19 cellular contexts compared by ENCODE assay signal in the genomic region with DNA sequence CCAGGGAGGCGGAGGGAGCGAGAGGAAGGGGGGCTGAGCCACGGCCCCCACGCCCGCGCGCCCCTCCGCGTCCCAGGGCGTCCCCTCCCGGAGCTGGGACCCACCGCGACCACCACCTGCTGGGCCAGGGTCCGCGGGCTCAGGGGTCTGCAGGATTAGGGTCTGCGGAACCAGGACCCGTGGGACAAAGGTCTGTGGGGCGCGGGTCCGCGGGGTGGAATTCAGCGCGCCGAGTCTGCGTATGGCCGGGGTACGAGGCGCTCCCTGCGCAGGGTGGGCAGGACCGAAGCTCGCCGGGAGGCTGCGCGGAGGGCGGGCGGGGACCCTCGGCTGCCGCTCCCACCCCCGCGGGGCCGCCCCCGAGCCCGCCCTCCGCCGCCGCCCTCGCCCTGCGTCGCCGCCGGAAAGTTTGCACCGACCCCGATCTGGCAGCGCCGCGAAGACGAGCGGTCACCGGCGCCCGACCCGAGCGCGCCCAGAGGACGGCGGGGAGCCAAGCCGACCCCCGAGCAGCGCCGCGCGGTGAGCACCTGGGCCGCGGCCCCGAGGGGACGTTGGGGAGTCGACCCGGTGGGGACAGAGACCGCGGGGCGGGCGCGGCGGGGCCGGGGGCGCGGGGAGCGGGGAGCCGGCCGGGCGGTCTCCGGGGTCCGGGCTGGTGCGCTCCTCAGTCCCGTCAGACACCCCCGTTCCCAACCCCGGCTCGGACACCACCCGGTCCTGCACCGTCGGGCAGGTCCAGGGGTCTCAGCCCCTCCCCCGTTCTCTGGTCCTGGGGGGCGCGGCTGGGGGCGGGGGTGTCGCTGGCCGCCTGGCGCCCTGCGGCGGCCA. TPM values are rescaled to one million over a fixed set of nuclear protein-coding genes. Genes with fewer than 3 reads are reported as not detected.
DNase-seq lines count a peak whose midpoint lies in the region; ATAC-seq and TF ChIP-seq lines count a peak whose summit lies in the region.
"Had no signal": no experiment of that assay in that cellular context is flagged by ENCODE, and none has a peak within 500 bp of the region (broad histone marks: within the 10 kb centered on the region; RNA-seq: fewer than 3 reads in every experiment).

A gene (plus strand): TSS at position 423 of the 831 bp plus-strand sequence. CDS start 4,869 bp downstream, outside the sequence.

- peaks cover 17% of the 10 kb centered on the region for H3K4me1 ChIP-seq in left ventricle myocardium inferior
- H3K4me1 ChIP-seq in right lobe of liver = peaks cover 0 to 17% (median 6%) of the 10 kb centered on the region in 4 donors
- peaks cover 9 to 24% (median 15%) of the 10 kb centered on the region in 4 donors for H3K4me1 ChIP-seq in upper lobe of left lung

- H3K27me3 Mint-ChIP-seq in brain = peaks cover 75% of the 10 kb centered on the region

- no peak for DNase-seq in left ventricle myocardium inferior
- no peak for DNase-seq in left cardiac atrium
- peak in 2 of 3 donors; percentile 49 to 60 for DNase-seq in right lobe of liver
- DNase-seq in upper lobe of left lung = peak in 1 of 2 donors; percentile 81
- no peak for DNase-seq in iPS-NIHi7 (ENCODE audit: extremely low spot score)
- no peak for DNase-seq in cerebellum (ENCODE audit: low spot score)
- no peak for DNase-seq in Ammon's horn (ENCODE audit: low spot score)
- DNase-seq: glutamatergic neuron, left ventricle myocardium superior, MG63, naive B cell, NCI-H2029, NCI-H748 treated with DMSO at 0.1 percent for 48 hours, retina, RPMI8226, T-helper 1 cell, thyroid gland had no signal

- H3K27ac Mint-ChIP-seq in brain = no peak within 1 kb of the TSS

- TF ChIP-seq EP300 in upper lobe of left lung (IDR thresholded peaks at IDR 0.05) = no peak

- peaks cover 4 to 17% (median 9%) of the 10 kb centered on the region in 5 experiments for H3K9me3 Mint-ChIP-seq in brain

- no peaks in the 10 kb centered on the region for H3K4me1 Mint-ChIP-seq in brain

- no peaks in the 10 kb centered on the region for H3K9me3 ChIP-seq in left ventricle myocardium inferior (replicated peaks)
- H3K9me3 ChIP-seq in right lobe of liver = no peaks in the 10 kb centered on the region
- no peaks in the 10 kb centered on the region for H3K9me3 ChIP-seq in upper lobe of left lung
- H3K9me3 ChIP-seq: MG63, thyroid gland had no signal

- ATAC-seq in left cardiac atrium = no peak
- ATAC-seq in right lobe of liver = peak in 2 of 4 donors; percentile 7 to 23
- ATAC-seq in upper lobe of left lung (ENCODE audit: low FRiP score in 2 of 2) = no peak

- TF ChIP-seq POLR2A in right lobe of liver (IDR thresholded peaks at IDR 0.05) = no peak
- TF ChIP-seq POLR2A in upper lobe of left lung (IDR thresholded peaks at IDR 0.05) = no peak

- H3K27ac ChIP-seq in left ventricle myocardium inferior (replicated peaks) (no peak within 1 kb of the TSS), right lobe of liver (peak within 1 kb of the TSS in 2 of 3 donors; percentile 79 to 80), upper lobe of left lung (no peak within 1 kb of the TSS)
- H3K27ac ChIP-seq: thyroid gland had no signal

- peaks cover 98% of the 10 kb centered on the region for H3K27me3 ChIP-seq in left ventricle myocardium inferior (ENCODE audit: low read depth)
- H3K27me3 ChIP-seq in right lobe of liver = no peaks in the 10 kb centered on the region
- peaks cover 0 to 57% (median 35%) of the 10 kb centered on the region in 4 donors for H3K27me3 ChIP-seq in upper lobe of left lung

- H3K36me3 ChIP-seq in left ventricle myocardium inferior (no peaks in the 10 kb centered on the region), right lobe of liver (no peaks in the 10 kb centered on the region), upper lobe of left lung (no peaks in the 10 kb centered on the region)
- H3K36me3 ChIP-seq: MG63, thyroid gland had no signal

- H3K36me3 Mint-ChIP-seq in brain = no peaks in the 10 kb centered on the region

- intact Hi-C loops in left ventricle myocardium inferior (cut with micrococcal nuclease) = no loop called here
- intact Hi-C loops in left cardiac atrium (cut with DNase I) = no loop called here
- intact Hi-C loops in right lobe of liver (cut with DNase I) = no loop called here

- H3K4me3 Mint-ChIP-seq in brain = peak within 1 kb of the TSS in 3 of 5 experiments; percentile 16 to 63 (median 57)

- H3K4me3 ChIP-seq in left ventricle myocardium inferior (peak within 1 kb of the TSS; percentile 38), right lobe of liver (peak within 1 kb of the TSS; percentile 54 to 86 (median 70)), upper lobe of left lung (peak within 1 kb of the TSS in 3 of 4 donors; percentile 8 to 15 (median 10))
- H3K4me3 ChIP-seq: MG63, thyroid gland had no signal

- 0% methylated on average over 18 of the region's 110 CpGs for WGBS in right lobe of liver (ENCODE audit: insufficient coverage, low coverage, low lambda C conversion rate, missing lambda C conversion rate)
- 2 to 3% methylated on average over 13 to 17 of the region's 110 CpGs for WGBS in upper lobe of left lung, 2 donors

- no peak for TF ChIP-seq CTCF in left ventricle myocardium inferior (IDR thresholded peaks at IDR 0.05; ENCODE audit: borderline replicate concordance)
- no peak for TF ChIP-seq CTCF in brain (conservative IDR thresholded peaks at IDR 0.05)
- no peak for TF ChIP-seq CTCF in right lobe of liver (IDR thresholded peaks at IDR 0.05)
- TF ChIP-seq CTCF in upper lobe of left lung (IDR thresholded peaks at IDR 0.05) = no peak

RNA-seq across cellular contexts. Expression of the gene that starts here (rescaled TPM):
- not detected for total RNA-seq in left ventricle myocardium inferior
- not detected for total RNA-seq in left cardiac atrium
- polyA plus RNA-seq in brain (ENCODE audit: insufficient read depth, low read depth, low replicate concordance) = not detected
- total RNA-seq in right lobe of liver = 100 to 1,000 TPM in 2 of 6 experiments, 10 to 100 TPM in 4; 39.5 to 146 (median 68.5) TPM
- total RNA-seq in upper lobe of left lung = 10 to 100 TPM in 1 of 6 donors, not detected in 5; 11.1 TPM
- not detected for total RNA-seq in cerebellum
- total RNA-seq: HT1080, left ventricle myocardium superior, thyroid gland had no signal

Comparison
In these comparisons a context has a peak if more than half of its experiments do, and no peak if none do; other contexts are left out.
1. DNase-seq: peak in right lobe of liver (2 of 3); none in left ventricle myocardium inferior (single experiment), left cardiac atrium (single experiment), iPS-NIHi7 (single experiment), cerebellum (single experiment) and Ammon's horn (single experiment).
2. H3K27ac ChIP-seq: peak in right lobe of liver (2 of 3); none in left ventricle myocardium inferior (single experiment) and upper lobe of left lung (0 of 4).
3. H3K4me3 ChIP-seq: peak in every context shown above with its lines; median percentile 70 in right lobe of liver; 38 in left ventricle myocardium inferior; 10 in upper lobe of left lung.